In genomic region chr9:21317956-21318923, GRCh38 we compare ENCODE assay signal across 9 cellular contexts. TPM values are rescaled to one million over a fixed set of nuclear protein-coding genes. Genes with fewer than 3 reads are reported as not detected.
A peak's percentile ranks its signal among the peaks of the same experiment; 100 is the strongest.
DNase-seq lines count a peak whose midpoint lies in the region; ATAC-seq and TF ChIP-seq lines count a peak whose summit lies in the region.
"Had no signal": no experiment of that assay in that cellular context is flagged by ENCODE, and none has a peak within 500 bp of the region (broad histone marks: within the 10 kb centered on the region; RNA-seq: fewer than 3 reads in every experiment).

No MANE protein-coding gene starts in this region.

- no peaks in the 10 kb centered on the region for H3K27me3 ChIP-seq in CD8-positive, alpha-beta T cell (ENCODE audit: insufficient read depth, low read length)
- H3K27me3 ChIP-seq in OCI-LY3 (ENCODE audit: low read depth, low read length) (peaks cover 41% of the 10 kb centered on the region), left lung (no peaks in the 10 kb centered on the region), thoracic aorta (replicated peaks; ENCODE audit: insufficient read depth) (no peaks in the 10 kb centered on the region)

- no peak overlapping the region for H3K4me3 ChIP-seq in CD8-positive, alpha-beta T cell (ENCODE audit: low read depth, low read length)
- H3K4me3 ChIP-seq in OCI-LY3 (ENCODE audit: low read length) (no peak overlapping the region), left lung (no peak overlapping the region), thoracic aorta (no peak overlapping the region)

- H2AFZ ChIP-seq in OCI-LY3 (ENCODE audit: low read depth, low read length) = no peak overlapping the region

- peaks cover 6% of the 10 kb centered on the region for H3K36me3 ChIP-seq in CD8-positive, alpha-beta T cell (ENCODE audit: insufficient read depth, low read length)
- H3K36me3 ChIP-seq in OCI-LY3 (replicated peaks; ENCODE audit: low read depth, low read length) (peaks cover under 1% of the 10 kb centered on the region), left lung (peaks cover 0 to 22% of the 10 kb centered on the region in 2 donors), thoracic aorta (peaks cover 5% of the 10 kb centered on the region)

- H3K4me2 ChIP-seq in OCI-LY3 (ENCODE audit: low read length) = no peak overlapping the region

- no peak overlapping the region for H3K9ac ChIP-seq in OCI-LY3 (ENCODE audit: low read length)

- intact Hi-C loops in CD8-positive, alpha-beta T cell (cut with DNase I, micrococcal nuclease) = loop anchor here (1.0 to 10.0 kb wide), 5 partner anchors 78 to 471 kb away; partner anchors contain the start of gene IFNA4 (in 2 of the 2)
- intact Hi-C loops in left lung (cut with DNase I) = loop anchor here in 1 of 2 donors (10.0 kb wide), 1 partner anchor 77 kb away; no protein-coding TSS in a partner anchor

- H4K20me1 ChIP-seq in OCI-LY3 (ENCODE audit: insufficient read depth, low read length) = no peaks in the 10 kb centered on the region

- no peak overlapping the region for H3K27ac ChIP-seq in CD8-positive, alpha-beta T cell (ENCODE audit: low read depth, low read length)
- H3K27ac ChIP-seq in OCI-LY3 (ENCODE audit: low read length) = no peak overlapping the region
- no peak overlapping the region for H3K27ac ChIP-seq in left lung
- no peak overlapping the region for H3K27ac ChIP-seq in thoracic aorta

- no peaks in the 10 kb centered on the region for H3K27me3 Mint-ChIP-seq in CD8-positive, alpha-beta T cell (ENCODE audit: low read depth)
- peaks cover 7% of the 10 kb centered on the region for H3K27me3 Mint-ChIP-seq in central memory CD8-positive, alpha-beta T cell

- CTCF ChIA-PET in CD8-positive, alpha-beta T cell (lab: Charles Lee) = interaction anchor here (0.6 to 8.1 kb wide), 21 partner anchors 8 to 472 kb away, joined by 3 to 52 read pairs (median 4); partner anchors contain the start of gene KLHL9

- H3K36me3 Mint-ChIP-seq in CD8-positive, alpha-beta T cell = peaks cover 17% of the 10 kb centered on the region
- peaks cover 10% of the 10 kb centered on the region for H3K36me3 Mint-ChIP-seq in central memory CD8-positive, alpha-beta T cell (ENCODE audit: insufficient read depth)

- no peaks in the 10 kb centered on the region for H3K79me2 ChIP-seq in OCI-LY3 (ENCODE audit: low read length)

- no peaks in the 10 kb centered on the region for H3K4me1 ChIP-seq in CD8-positive, alpha-beta T cell (ENCODE audit: insufficient read depth, low read length)
- H3K4me1 ChIP-seq in OCI-LY3 (ENCODE audit: low read length) = no peaks in the 10 kb centered on the region
- H3K4me1 ChIP-seq in left lung = no peaks in the 10 kb centered on the region
- H3K4me1 ChIP-seq in thoracic aorta (ENCODE audit: control insufficient read depth in 1 of 2, low read depth in 2 of 2) = peaks cover 0 to 8% of the 10 kb centered on the region in 2 donors

- POLR2A ChIA-PET in CD8-positive, alpha-beta T cell (lab: Charles Lee) = no interaction called here

- peak; percentile 94 for TF ChIP-seq CTCF in CD8-positive, alpha-beta T cell (IDR thresholded peaks at IDR 0.05)
- peak; percentile 59 for TF ChIP-seq CTCF in OCI-LY3 (IDR thresholded peaks at IDR 0.05; ENCODE audit: low read depth, low read length)
- TF ChIP-seq CTCF in left lung (IDR thresholded peaks at IDR 0.05) = peak; percentile 57 to 67
- TF ChIP-seq CTCF in thoracic aorta (IDR thresholded peaks at IDR 0.05) = peak; percentile 52

- ATAC-seq in CD8-positive, alpha-beta T cell = peak; percentile 86
- ATAC-seq in GM18867 (IDR thresholded peaks at IDR 0.05; ENCODE audit: unreplicated experiment) = peak; percentile 81
- ATAC-seq in HG03442 (IDR thresholded peaks at IDR 0.05; ENCODE audit: unreplicated experiment) = peak; percentile 67
- peak; percentile 73 for ATAC-seq in central memory CD8-positive, alpha-beta T cell (replicated peaks; ENCODE audit: extremely low read depth, poor library complexity, severe bottlenecking)
- ATAC-seq in left lung = peak; percentile 85
- no peak for ATAC-seq in thoracic aorta (ENCODE audit: insufficient number of reproducible peaks, low FRiP score, low read depth)

- H3K4me1 Mint-ChIP-seq in CD8-positive, alpha-beta T cell (ENCODE audit: low read depth) = peaks cover 4% of the 10 kb centered on the region
- H3K4me1 Mint-ChIP-seq in central memory CD8-positive, alpha-beta T cell = peaks cover 7% of the 10 kb centered on the region

- no peaks in the 10 kb centered on the region for H3K9me3 Mint-ChIP-seq in CD8-positive, alpha-beta T cell
- no peaks in the 10 kb centered on the region for H3K9me3 Mint-ChIP-seq in central memory CD8-positive, alpha-beta T cell

- peak in 1 of 7 experiments; percentile 29 for DNase-seq in CD8-positive, alpha-beta T cell
- no peak for DNase-seq in central memory CD8-positive, alpha-beta T cell (ENCODE audit: low spot score in 2 of 2)
- no peak for DNase-seq in left lung
- no peak for DNase-seq in thoracic aorta (ENCODE audit: low spot score)
- no peak for DNase-seq in hepatic stellate cell (ENCODE audit: low spot score)

- no peak overlapping the region for H3K4me3 Mint-ChIP-seq in CD8-positive, alpha-beta T cell
- H3K4me3 Mint-ChIP-seq in central memory CD8-positive, alpha-beta T cell = no peak overlapping the region

- H3K27ac Mint-ChIP-seq in CD8-positive, alpha-beta T cell = no peak overlapping the region
- H3K27ac Mint-ChIP-seq in central memory CD8-positive, alpha-beta T cell (ENCODE audit: low read depth) = peak overlapping the region; percentile 17

- no peaks in the 10 kb centered on the region for H3K9me3 ChIP-seq in CD8-positive, alpha-beta T cell (ENCODE audit: low read length)
- H3K9me3 ChIP-seq in OCI-LY3 (ENCODE audit: insufficient read depth, low read length) = no peaks in the 10 kb centered on the region
- H3K9me3 ChIP-seq in left lung = no peaks in the 10 kb centered on the region
- no peaks in the 10 kb centered on the region for H3K9me3 ChIP-seq in thoracic aorta

RNA-seq across cellular contexts. Expression of gene IFNA5, which starts 13.1 kb away (rescaled TPM):
- total RNA-seq in CD8-positive, alpha-beta T cell = not detected
- total RNA-seq in left lung (not detected), thoracic aorta (1 to 10 TPM in 1 of 2 donors, under 1 TPM in 1; 0.68 to 2.5 TPM)
- total RNA-seq: skeletal muscle tissue had no signal

RNA-seq across cellular contexts. Expression of gene KLHL9, which starts 17.0 kb away (rescaled TPM):
- 10 to 100 TPM; 11.2 to 11.4 TPM for total RNA-seq in CD8-positive, alpha-beta T cell
- total RNA-seq in left lung = 10 to 100 TPM; 21.6 to 23.4 TPM
- 10 to 100 TPM; 14.9 to 23.4 TPM for total RNA-seq in thoracic aorta

RNA-seq across cellular contexts. Expression of gene IFNA6, which starts 32.4 kb away (rescaled TPM):
- total RNA-seq in CD8-positive, alpha-beta T cell = not detected
- total RNA-seq in left lung (not detected), thoracic aorta (not detected)
- total RNA-seq: skeletal muscle tissue had no signal

RNA-seq across cellular contexts. Expression of gene IFNA13, which starts 49.6 kb away (rescaled TPM):
- not detected for total RNA-seq in CD8-positive, alpha-beta T cell
- total RNA-seq in left lung = not detected
- total RNA-seq in thoracic aorta = not detected
